In the genomic region with DNA sequence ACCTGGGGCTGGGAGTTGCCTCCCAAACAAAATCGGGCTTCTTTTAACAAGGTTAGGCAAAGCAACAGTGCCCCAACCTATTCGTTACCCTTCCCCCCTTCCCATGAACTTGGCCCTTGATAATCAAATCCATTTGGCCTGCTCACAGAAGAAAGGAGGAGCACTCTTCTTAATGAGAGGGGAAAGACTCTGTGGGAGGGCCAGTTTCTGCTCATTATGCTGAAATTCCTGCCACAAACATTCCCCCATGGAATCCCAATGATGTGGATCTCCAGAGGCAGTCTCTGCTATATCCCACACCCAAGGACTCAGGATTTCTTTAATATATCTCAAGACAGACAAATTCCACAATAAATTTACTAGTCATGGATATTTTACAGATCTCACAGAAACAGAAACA, we compare ENCODE assay signal across 1 cellular context.
TF ChIP-seq lines count a peak whose summit lies in the region.

No MANE protein-coding gene starts in this region.

TF ChIP-seq in GM23338, 12 proteins besides CTCF, POLR2A, EP300 and RAD21:
- TF ChIP-seq, protein P1, sequence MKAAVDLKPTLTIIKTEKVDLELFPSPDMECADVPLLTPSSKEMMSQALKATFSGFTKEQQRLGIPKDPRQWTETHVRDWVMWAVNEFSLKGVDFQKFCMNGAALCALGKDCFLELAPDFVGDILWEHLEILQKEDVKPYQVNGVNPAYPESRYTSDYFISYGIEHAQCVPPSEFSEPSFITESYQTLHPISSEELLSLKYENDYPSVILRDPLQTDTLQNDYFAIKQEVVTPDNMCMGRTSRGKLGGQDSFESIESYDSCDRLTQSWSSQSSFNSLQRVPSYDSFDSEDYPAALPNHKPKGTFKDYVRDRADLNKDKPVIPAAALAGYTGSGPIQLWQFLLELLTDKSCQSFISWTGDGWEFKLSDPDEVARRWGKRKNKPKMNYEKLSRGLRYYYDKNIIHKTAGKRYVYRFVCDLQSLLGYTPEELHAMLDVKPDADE (IDR thresholded peaks at IDR 0.05): no peak
- no peak for TF ChIP-seq NANOG (IDR thresholded peaks at IDR 0.05; ENCODE audit: borderline replicate concordance)
